Comparison of ENCODE assay signal across 1 cellular context in the genomic region with DNA sequence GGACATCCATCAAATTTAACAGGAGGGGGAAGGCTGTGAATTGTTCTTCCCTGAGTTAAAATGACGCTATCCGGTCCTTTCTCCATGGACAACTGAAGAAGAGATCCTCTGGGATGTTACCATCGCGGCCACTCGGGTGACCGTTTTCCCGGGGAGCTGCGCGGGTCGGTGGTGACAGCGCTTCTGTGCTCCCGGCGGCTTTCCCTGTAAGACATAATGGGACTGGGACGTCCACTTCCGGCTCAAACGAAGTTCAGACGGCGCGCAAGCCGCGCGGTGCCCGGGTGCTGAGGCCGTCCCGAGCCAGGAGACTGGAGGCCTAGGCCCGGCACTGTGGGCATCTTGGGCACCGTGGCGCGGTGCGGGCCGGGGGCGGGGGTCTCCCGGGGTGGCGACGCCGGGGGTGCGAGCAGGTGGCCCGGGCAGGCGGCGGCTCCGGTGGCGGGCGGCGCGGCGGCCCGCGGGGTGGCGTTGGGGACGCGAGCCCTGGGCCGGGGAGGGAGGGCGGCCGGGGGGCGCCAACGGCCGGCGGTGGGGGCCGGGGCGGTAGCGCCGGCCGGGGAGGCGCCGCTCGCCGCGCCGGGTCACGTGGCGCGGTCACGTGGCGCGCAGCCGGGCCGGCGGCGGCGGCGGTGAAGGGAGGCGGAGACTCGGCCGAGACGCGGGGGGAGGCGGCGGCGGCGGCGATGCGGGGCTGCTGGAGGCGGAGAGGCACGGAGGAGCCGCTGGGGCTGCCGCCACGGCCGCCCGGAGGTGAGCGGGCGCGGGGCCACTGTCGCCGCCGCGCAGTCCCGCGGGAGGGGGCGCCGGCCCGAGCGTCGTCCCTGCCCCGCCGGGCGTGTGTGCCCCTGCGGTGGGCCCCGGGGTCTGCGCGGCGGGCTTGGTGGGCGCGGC.
TF ChIP-seq lines count a peak whose summit lies in the region.

No MANE protein-coding gene starts in this region.

TF ChIP-seq in K562, 482 proteins besides CTCF, POLR2A, EP300 and RAD21 (continued from another document and continues in another):
- TF ChIP-seq, protein P1, sequence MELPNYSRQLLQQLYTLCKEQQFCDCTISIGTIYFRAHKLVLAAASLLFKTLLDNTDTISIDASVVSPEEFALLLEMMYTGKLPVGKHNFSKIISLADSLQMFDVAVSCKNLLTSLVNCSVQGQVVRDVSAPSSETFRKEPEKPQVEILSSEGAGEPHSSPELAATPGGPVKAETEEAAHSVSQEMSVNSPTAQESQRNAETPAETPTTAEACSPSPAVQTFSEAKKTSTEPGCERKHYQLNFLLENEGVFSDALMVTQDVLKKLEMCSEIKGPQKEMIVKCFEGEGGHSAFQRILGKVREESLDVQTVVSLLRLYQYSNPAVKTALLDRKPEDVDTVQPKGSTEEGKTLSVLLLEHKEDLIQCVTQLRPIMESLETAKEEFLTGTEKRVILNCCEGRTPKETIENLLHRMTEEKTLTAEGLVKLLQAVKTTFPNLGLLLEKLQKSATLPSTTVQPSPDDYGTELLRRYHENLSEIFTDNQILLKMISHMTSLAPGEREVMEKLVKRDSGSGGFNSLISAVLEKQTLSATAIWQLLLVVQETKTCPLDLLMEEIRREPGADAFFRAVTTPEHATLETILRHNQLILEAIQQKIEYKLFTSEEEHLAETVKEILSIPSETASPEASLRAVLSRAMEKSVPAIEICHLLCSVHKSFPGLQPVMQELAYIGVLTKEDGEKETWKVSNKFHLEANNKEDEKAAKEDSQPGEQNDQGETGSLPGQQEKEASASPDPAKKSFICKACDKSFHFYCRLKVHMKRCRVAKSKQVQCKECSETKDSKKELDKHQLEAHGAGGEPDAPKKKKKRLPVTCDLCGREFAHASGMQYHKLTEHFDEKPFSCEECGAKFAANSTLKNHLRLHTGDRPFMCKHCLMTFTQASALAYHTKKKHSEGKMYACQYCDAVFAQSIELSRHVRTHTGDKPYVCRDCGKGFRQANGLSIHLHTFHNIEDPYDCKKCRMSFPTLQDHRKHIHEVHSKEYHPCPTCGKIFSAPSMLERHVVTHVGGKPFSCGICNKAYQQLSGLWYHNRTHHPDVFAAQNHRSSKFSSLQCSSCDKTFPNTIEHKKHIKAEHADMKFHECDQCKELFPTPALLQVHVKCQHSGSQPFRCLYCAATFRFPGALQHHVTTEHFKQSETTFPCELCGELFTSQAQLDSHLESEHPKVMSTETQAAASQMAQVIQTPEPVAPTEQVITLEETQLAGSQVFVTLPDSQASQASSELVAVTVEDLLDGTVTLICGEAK (IDR thresholded peaks at IDR 0.05): 0 out of 2 replicates have a peak, but pooled peaks have one; percentile 51
- TF ChIP-seq, protein P1 (CRISPR knock-in tag; IDR thresholded peaks at IDR 0.05): no peak
- TF ChIP-seq NFRKB (IDR thresholded peaks at IDR 0.05; ENCODE audit: low read depth): peak; percentile 48; the same call in 1 of the 2 replicates
- TF ChIP-seq SNRNP70 (optimal IDR thresholded peaks at IDR 0.05; ENCODE audit: low read depth, low read length): no peak
- TF ChIP-seq FIP1L1 (IDR thresholded peaks at IDR 0.05; ENCODE audit: low read depth, low read length, poor library complexity, severe bottlenecking): peak; percentile 29
- TF ChIP-seq SMC3 (conservative IDR thresholded peaks at IDR 0.05; ENCODE audit: insufficient read depth, low read depth, low read length): no peak
- TF ChIP-seq, protein P2, sequence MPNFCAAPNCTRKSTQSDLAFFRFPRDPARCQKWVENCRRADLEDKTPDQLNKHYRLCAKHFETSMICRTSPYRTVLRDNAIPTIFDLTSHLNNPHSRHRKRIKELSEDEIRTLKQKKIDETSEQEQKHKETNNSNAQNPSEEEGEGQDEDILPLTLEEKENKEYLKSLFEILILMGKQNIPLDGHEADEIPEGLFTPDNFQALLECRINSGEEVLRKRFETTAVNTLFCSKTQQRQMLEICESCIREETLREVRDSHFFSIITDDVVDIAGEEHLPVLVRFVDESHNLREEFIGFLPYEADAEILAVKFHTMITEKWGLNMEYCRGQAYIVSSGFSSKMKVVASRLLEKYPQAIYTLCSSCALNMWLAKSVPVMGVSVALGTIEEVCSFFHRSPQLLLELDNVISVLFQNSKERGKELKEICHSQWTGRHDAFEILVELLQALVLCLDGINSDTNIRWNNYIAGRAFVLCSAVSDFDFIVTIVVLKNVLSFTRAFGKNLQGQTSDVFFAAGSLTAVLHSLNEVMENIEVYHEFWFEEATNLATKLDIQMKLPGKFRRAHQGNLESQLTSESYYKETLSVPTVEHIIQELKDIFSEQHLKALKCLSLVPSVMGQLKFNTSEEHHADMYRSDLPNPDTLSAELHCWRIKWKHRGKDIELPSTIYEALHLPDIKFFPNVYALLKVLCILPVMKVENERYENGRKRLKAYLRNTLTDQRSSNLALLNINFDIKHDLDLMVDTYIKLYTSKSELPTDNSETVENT (CRISPR knock-in tag; IDR thresholded peaks at IDR 0.05): peak; percentile 69; the same call in 1 of the 2 replicates
- TF ChIP-seq, protein P3, sequence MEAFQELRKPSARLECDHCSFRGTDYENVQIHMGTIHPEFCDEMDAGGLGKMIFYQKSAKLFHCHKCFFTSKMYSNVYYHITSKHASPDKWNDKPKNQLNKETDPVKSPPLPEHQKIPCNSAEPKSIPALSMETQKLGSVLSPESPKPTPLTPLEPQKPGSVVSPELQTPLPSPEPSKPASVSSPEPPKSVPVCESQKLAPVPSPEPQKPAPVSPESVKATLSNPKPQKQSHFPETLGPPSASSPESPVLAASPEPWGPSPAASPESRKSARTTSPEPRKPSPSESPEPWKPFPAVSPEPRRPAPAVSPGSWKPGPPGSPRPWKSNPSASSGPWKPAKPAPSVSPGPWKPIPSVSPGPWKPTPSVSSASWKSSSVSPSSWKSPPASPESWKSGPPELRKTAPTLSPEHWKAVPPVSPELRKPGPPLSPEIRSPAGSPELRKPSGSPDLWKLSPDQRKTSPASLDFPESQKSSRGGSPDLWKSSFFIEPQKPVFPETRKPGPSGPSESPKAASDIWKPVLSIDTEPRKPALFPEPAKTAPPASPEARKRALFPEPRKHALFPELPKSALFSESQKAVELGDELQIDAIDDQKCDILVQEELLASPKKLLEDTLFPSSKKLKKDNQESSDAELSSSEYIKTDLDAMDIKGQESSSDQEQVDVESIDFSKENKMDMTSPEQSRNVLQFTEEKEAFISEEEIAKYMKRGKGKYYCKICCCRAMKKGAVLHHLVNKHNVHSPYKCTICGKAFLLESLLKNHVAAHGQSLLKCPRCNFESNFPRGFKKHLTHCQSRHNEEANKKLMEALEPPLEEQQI (IDR thresholded peaks at IDR 0.05): no peak
- peak; percentile 52 for TF ChIP-seq TAF1 (IDR thresholded peaks at IDR 0.05; ENCODE audit: control insufficient read depth, extremely low read depth, insufficient read depth, low read length, severe bottlenecking)
- TF ChIP-seq, protein P4, sequence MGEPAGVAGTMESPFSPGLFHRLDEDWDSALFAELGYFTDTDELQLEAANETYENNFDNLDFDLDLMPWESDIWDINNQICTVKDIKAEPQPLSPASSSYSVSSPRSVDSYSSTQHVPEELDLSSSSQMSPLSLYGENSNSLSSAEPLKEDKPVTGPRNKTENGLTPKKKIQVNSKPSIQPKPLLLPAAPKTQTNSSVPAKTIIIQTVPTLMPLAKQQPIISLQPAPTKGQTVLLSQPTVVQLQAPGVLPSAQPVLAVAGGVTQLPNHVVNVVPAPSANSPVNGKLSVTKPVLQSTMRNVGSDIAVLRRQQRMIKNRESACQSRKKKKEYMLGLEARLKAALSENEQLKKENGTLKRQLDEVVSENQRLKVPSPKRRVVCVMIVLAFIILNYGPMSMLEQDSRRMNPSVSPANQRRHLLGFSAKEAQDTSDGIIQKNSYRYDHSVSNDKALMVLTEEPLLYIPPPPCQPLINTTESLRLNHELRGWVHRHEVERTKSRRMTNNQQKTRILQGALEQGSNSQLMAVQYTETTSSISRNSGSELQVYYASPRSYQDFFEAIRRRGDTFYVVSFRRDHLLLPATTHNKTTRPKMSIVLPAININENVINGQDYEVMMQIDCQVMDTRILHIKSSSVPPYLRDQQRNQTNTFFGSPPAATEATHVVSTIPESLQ (CRISPR knock-in tag; IDR thresholded peaks at IDR 0.05): 0 out of 2 replicates have a peak, but pooled peaks have one; percentile 59
- TF ChIP-seq ZNF76 (CRISPR knock-in tag; IDR thresholded peaks at IDR 0.05; ENCODE audit: borderline replicate concordance): 0 out of 2 replicates have a peak, but pooled peaks have one; percentile 47
- peak; percentile 65; the same call in 1 of the 2 replicates for TF ChIP-seq ZNF584 (CRISPR knock-in tag; IDR thresholded peaks at IDR 0.05; ENCODE audit: low read depth)
- no peak for TF ChIP-seq FUS (optimal IDR thresholded peaks at IDR 0.05; ENCODE audit: low read depth, low read length)
- peak; percentile 38; the same call in 1 of the 2 replicates for TF ChIP-seq FOSL1 (tag; conservative IDR thresholded peaks at IDR 0.05)
- peak; percentile 78 for TF ChIP-seq FOS (IDR thresholded peaks at IDR 0.05; ENCODE audit: extremely low read depth, insufficient read length)
- TF ChIP-seq, protein P5, sequence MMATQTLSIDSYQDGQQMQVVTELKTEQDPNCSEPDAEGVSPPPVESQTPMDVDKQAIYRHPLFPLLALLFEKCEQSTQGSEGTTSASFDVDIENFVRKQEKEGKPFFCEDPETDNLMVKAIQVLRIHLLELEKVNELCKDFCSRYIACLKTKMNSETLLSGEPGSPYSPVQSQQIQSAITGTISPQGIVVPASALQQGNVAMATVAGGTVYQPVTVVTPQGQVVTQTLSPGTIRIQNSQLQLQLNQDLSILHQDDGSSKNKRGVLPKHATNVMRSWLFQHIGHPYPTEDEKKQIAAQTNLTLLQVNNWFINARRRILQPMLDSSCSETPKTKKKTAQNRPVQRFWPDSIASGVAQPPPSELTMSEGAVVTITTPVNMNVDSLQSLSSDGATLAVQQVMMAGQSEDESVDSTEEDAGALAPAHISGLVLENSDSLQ (IDR thresholded peaks at IDR 0.05): peak; percentile 50; the same call in 1 of the 2 replicates
- peak; percentile 87 for TF ChIP-seq ELF1 (tag; IDR thresholded peaks at IDR 0.05)
- TF ChIP-seq ZFX (CRISPR knock-in tag; IDR thresholded peaks at IDR 0.05): peak; percentile 69
- peak in 1 of 2 experiments; percentile 39 for TF ChIP-seq NONO (IDR thresholded peaks at IDR 0.05; ENCODE audit: low read depth in 2 of 2, low read length in 1 of 2)
- no peak for TF ChIP-seq ATF1 (CRISPR knock-in tag; IDR thresholded peaks at IDR 0.05)
- peak; percentile 51 for TF ChIP-seq ATF1 (tag; IDR thresholded peaks at IDR 0.05)
- peak; percentile 50; the same call in 1 of the 2 replicates for TF ChIP-seq POLR2H (tag; IDR thresholded peaks at IDR 0.05; ENCODE audit: low read depth)
- TF ChIP-seq ZFP36 (IDR thresholded peaks at IDR 0.05; ENCODE audit: low read depth, low read length, partially characterized antibody): no peak
- TF ChIP-seq RBFOX2 (IDR thresholded peaks at IDR 0.05; ENCODE audit: low read depth, low read length): peak; percentile 84
- peak; percentile 49; the same call in 1 of the 2 replicates for TF ChIP-seq ZNF431 (CRISPR knock-in tag; IDR thresholded peaks at IDR 0.05)
- TF ChIP-seq, protein P6, sequence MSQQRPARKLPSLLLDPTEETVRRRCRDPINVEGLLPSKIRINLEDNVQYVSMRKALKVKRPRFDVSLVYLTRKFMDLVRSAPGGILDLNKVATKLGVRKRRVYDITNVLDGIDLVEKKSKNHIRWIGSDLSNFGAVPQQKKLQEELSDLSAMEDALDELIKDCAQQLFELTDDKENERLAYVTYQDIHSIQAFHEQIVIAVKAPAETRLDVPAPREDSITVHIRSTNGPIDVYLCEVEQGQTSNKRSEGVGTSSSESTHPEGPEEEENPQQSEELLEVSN (IDR thresholded peaks at IDR 0.05; ENCODE audit: borderline replicate concordance in 1 of 2, extremely low read depth in 1 of 2, insufficient read depth in 1 of 2, insufficient read length in 1 of 2, low read depth in 1 of 2, low read length in 1 of 2, poor library complexity in 1 of 2, severe bottlenecking in 1 of 2): peak; percentile 48 to 94
- TF ChIP-seq KDM4B (IDR thresholded peaks at IDR 0.05; ENCODE audit: borderline replicate concordance in 2 of 2, low read depth in 1 of 2): no peak
- no peak for TF ChIP-seq ZNF75A (CRISPR knock-in tag; IDR thresholded peaks at IDR 0.05)
- TF ChIP-seq POLR2G (IDR thresholded peaks at IDR 0.05; ENCODE audit: low read depth, low read length): peak; percentile 92
- TF ChIP-seq ETV1 (tag; conservative IDR thresholded peaks at IDR 0.05; ENCODE audit: low read depth): peak; percentile 45; the same call in 1 of the 2 replicates
- TF ChIP-seq NR1H2 (CRISPR knock-in tag; IDR thresholded peaks at IDR 0.05): 0 out of 2 replicates have a peak, but pooled peaks have one; percentile 47
